15 cellular contexts compared by ENCODE assay signal in the genomic region with DNA sequence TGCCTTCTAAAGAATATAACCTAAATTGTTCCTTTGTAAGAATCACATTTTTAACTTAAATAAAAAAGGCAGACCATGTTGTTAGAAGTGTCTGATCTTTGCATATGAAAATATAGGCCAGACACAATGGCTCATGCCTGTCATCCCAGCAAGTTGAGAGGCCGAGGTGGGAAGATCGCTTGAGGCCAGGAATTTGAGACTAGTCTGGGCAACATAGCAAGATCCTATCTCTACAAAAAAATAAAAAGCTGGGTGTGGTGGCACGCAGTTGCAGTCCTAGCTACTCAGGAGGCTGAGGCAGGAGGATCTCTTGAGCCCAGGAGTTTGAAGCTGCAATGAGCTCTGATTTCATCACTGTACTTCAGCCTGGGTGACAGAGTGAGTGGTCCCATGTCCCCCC. TPM values are rescaled to one million over a fixed set of nuclear protein-coding genes. Genes with fewer than 3 reads are reported as not detected.
A peak's percentile ranks its signal among the peaks of the same experiment; 100 is the strongest.
DNase-seq lines count a peak whose midpoint lies in the region; ATAC-seq and TF ChIP-seq lines count a peak whose summit lies in the region.
"Had no signal": no experiment of that assay in that cellular context is flagged by ENCODE, and none has a peak within 500 bp of the region (broad histone marks: within the 10 kb centered on the region; RNA-seq: fewer than 3 reads in every experiment).

No MANE protein-coding gene starts in this region.

- peaks cover 100% of the 10 kb centered on the region for H3K79me2 ChIP-seq in ACC112 (ENCODE audit: control insufficient read depth, insufficient read depth, low read length, unreplicated experiment)
- H3K79me2 ChIP-seq in osteoblast (ENCODE audit: insufficient read depth, low read length) = peaks cover 98% of the 10 kb centered on the region

- CTCF ChIA-PET in HEK293T (lab: Yijun Ruan, JAX) = interaction anchor here (0.9 to 1.4 kb wide), 2 partner anchors 9 to 90 kb away, joined by 4 to 5 read pairs; no protein-coding TSS in a partner anchor

- H3K4me3 ChIP-seq in ACC112 (ENCODE audit: low read depth, low read length) (no peak overlapping the region), ascending aorta (no peak overlapping the region), osteoblast (ENCODE audit: insufficient read depth, low read length) (no peak overlapping the region), ovary (no peak overlapping the region), right cardiac atrium (ENCODE audit: low read length) (no peak overlapping the region), colonic mucosa (no peak overlapping the region)
- H3K4me3 ChIP-seq: K562 had no signal

- no peaks in the 10 kb centered on the region for H3K27me3 ChIP-seq in ACC112 (ENCODE audit: insufficient read depth, low read length)
- no peaks in the 10 kb centered on the region for H3K27me3 ChIP-seq in ascending aorta
- H3K27me3 ChIP-seq in osteoblast (ENCODE audit: insufficient read depth, low read length) = no peaks in the 10 kb centered on the region
- no peaks in the 10 kb centered on the region for H3K27me3 ChIP-seq in ovary
- H3K27me3 ChIP-seq in right cardiac atrium (ENCODE audit: control insufficient read depth, insufficient read depth) = no peaks in the 10 kb centered on the region
- no peaks in the 10 kb centered on the region for H3K27me3 ChIP-seq in colonic mucosa

- POLR2A ChIA-PET in HEK293T (lab: Yijun Ruan, JAX) = no interaction called here

- no peak for TF ChIP-seq POLR2A in ovary (IDR thresholded peaks at IDR 0.05)

- WGBS in ovary, 3 donors = 88 to 96% (median 89%) methylated on average over 3 of the region's 3 CpGs
- WGBS in right cardiac atrium = 86% methylated on average over 3 of the region's 3 CpGs

- TF ChIP-seq CTCF in ascending aorta (IDR thresholded peaks at IDR 0.05) (no peak), osteoblast (IDR thresholded peaks at IDR 0.05; ENCODE audit: extremely low read depth, low read depth, low read length) (no peak), ovary (IDR thresholded peaks at IDR 0.05) (no peak), colonic mucosa (IDR thresholded peaks at IDR 0.05) (no peak)

- peaks cover 18% of the 10 kb centered on the region for H4K20me1 ChIP-seq in osteoblast (ENCODE audit: insufficient read depth, low read length)

- no peak overlapping the region for H3K4me2 ChIP-seq in osteoblast (ENCODE audit: insufficient read depth, low read length)

- H2AFZ ChIP-seq in ACC112 (ENCODE audit: low read length, unreplicated experiment) (no peak overlapping the region), osteoblast (ENCODE audit: low read length) (no peak overlapping the region)

- TF ChIP-seq EP300 in ovary (IDR thresholded peaks at IDR 0.05) = no peak

- ATAC-seq in right cardiac atrium = no peak
- ATAC-seq: K562, Right ventricle myocardium inferior had no signal

- H3K36me3 ChIP-seq in ACC112 (ENCODE audit: insufficient read depth, low read length) (no peaks in the 10 kb centered on the region), ascending aorta (no peaks in the 10 kb centered on the region), osteoblast (ENCODE audit: insufficient read depth, low read length) (no peaks in the 10 kb centered on the region), ovary (no peaks in the 10 kb centered on the region), colonic mucosa (no peaks in the 10 kb centered on the region)

- peak overlapping the region; percentile 99 for H3K27ac ChIP-seq in ACC112 (ENCODE audit: low read depth, low read length)
- peak overlapping the region; percentile 95 to 99 for H3K27ac ChIP-seq in ascending aorta
- peak overlapping the region; percentile 42 for H3K27ac ChIP-seq in osteoblast (ENCODE audit: low read depth, low read length)
- no peak overlapping the region for H3K27ac ChIP-seq in ovary
- H3K27ac ChIP-seq in right cardiac atrium (ENCODE audit: low read length) = no peak overlapping the region
- H3K27ac ChIP-seq in colonic mucosa = no peak overlapping the region

- peaks cover 94% of the 10 kb centered on the region for H3K4me1 ChIP-seq in ACC112 (ENCODE audit: control insufficient read depth, insufficient read depth, low read length, unreplicated experiment)
- H3K4me1 ChIP-seq in ascending aorta = peaks cover 19 to 59% of the 10 kb centered on the region in 2 donors
- peaks cover 72% of the 10 kb centered on the region for H3K4me1 ChIP-seq in osteoblast (ENCODE audit: insufficient read depth, low read length)
- peaks cover 40% of the 10 kb centered on the region for H3K4me1 ChIP-seq in ovary (ENCODE audit: insufficient read depth)
- peaks cover 24% of the 10 kb centered on the region for H3K4me1 ChIP-seq in right cardiac atrium (ENCODE audit: control insufficient read depth, insufficient read depth, low read length)
- no peaks in the 10 kb centered on the region for H3K4me1 ChIP-seq in colonic mucosa

- H3K9me3 ChIP-seq in ascending aorta = no peaks in the 10 kb centered on the region
- H3K9me3 ChIP-seq in osteoblast (ENCODE audit: low read depth, low read length) = no peaks in the 10 kb centered on the region
- no peaks in the 10 kb centered on the region for H3K9me3 ChIP-seq in ovary
- H3K9me3 ChIP-seq in right cardiac atrium (ENCODE audit: control insufficient read depth, low read length) = peaks cover 2% of the 10 kb centered on the region
- no peaks in the 10 kb centered on the region for H3K9me3 ChIP-seq in colonic mucosa
- H3K9me3 ChIP-seq: SK-N-SH had no signal

- intact Hi-C loops in ascending aorta (cut with DNase I) = loop anchor here (10.0 kb wide), 1 partner anchor 484 kb away; the partner anchor contains the start of gene OTULIN
- intact Hi-C loops in ovary (cut with DNase I) = no loop called here
- intact Hi-C loops in right cardiac atrium (cut with DNase I) = no loop called here
- intact Hi-C loops in colonic mucosa (cut with DNase I) = loop anchor here (5.0 kb wide), 1 partner anchor 33 kb away; no protein-coding TSS in a partner anchor

- H3K9ac ChIP-seq in colonic mucosa (ENCODE audit: low read depth in 2 of 2, low read length in 2 of 2) = no peak overlapping the region
- H3K9ac ChIP-seq: SK-N-SH had no signal

- no peak for DNase-seq in HEK293T (ENCODE audit: extremely low spot score)
- DNase-seq in ascending aorta (ENCODE audit: low spot score in 2 of 2) = no peak
- DNase-seq in osteoblast (ENCODE audit: insufficient read length, low spot score, missing footprints) = no peak
- DNase-seq in ovary = no peak
- DNase-seq in right cardiac atrium = no peak
- no peak for DNase-seq in medulla oblongata (ENCODE audit: extremely low spot score)
- no peak for DNase-seq in colonic mucosa
- DNase-seq: NCI-H1436, NCI-H2029, NCI-H2171, NCI-H446 treated with DMSO at 0.1 percent for 48 hours, SK-N-SH had no signal

TF ChIP-seq in HEK293T, 16 proteins besides CTCF, POLR2A, EP300 and RAD21:
- no peak for TF ChIP-seq SUZ12 (IDR thresholded peaks at IDR 0.05)
- TF ChIP-seq FOXK2 (IDR thresholded peaks at IDR 0.05) = no peak
- no peak for TF ChIP-seq SP1 (IDR thresholded peaks at IDR 0.05)
- peak; percentile 74 for TF ChIP-seq ZNF384 (IDR thresholded peaks at IDR 0.05)
- TF ChIP-seq ELF4 (IDR thresholded peaks at IDR 0.05) = no peak
- TF ChIP-seq CTBP1 (IDR thresholded peaks at IDR 0.05; ENCODE audit: borderline replicate concordance) = no peak
- TF ChIP-seq FOXM1 (IDR thresholded peaks at IDR 0.05; ENCODE audit: borderline replicate concordance) = no peak
- peak; percentile 71; the same call in 1 of the 2 replicates for TF ChIP-seq ARNT (IDR thresholded peaks at IDR 0.05)
- no peak for TF ChIP-seq L3MBTL2 (conservative IDR thresholded peaks at IDR 0.05)
- no peak for TF ChIP-seq BHLHE40 (IDR thresholded peaks at IDR 0.05; ENCODE audit: borderline replicate concordance)
TF ChIP-seq in HEK293T: peak in this region for 2.

RNA-seq across cellular contexts. Expression of gene TRIO, which starts 37.3 kb away (rescaled TPM):
- total RNA-seq in ascending aorta (262 TPM), osteoblast (246 and 274 TPM in 2 replicates), ovary (100 to 1,000 TPM in 5 of 7 donors, 10 to 100 TPM in 2; 93.3 to 268 (median 132) TPM), right cardiac atrium (10 to 100 TPM; 46.6 to 66.0 (median 55.5) TPM), colonic mucosa (100 to 1,000 TPM; 134 to 138 TPM)
- polyA plus RNA-seq in ovary (10 to 100 TPM; 58.4 to 67.1 TPM), right cardiac atrium (31.3 TPM)

Comparison
In these comparisons a context has a peak if more than half of its experiments do, and no peak if none do; other contexts are left out.
1. H3K27ac ChIP-seq: peak in ACC112 (single experiment), ascending aorta (2 of 2) and osteoblast (single experiment); none in ovary (0 of 2), right cardiac atrium (single experiment) and colonic mucosa (single experiment).
2. intact Hi-C loops: an anchor here in ascending aorta (10.0 kb wide) and colonic mucosa (5.0 kb wide); none called in ovary and right cardiac atrium.